1 cellular context compared by ENCODE assay signal in genomic region chr11:819943-820649, GRCh38.
A peak's percentile ranks its signal among the peaks of the same experiment; 100 is the strongest.
TF ChIP-seq lines count a peak whose summit lies in the region.

No MANE protein-coding gene starts in this region.

TF ChIP-seq in HepG2, 621 proteins besides CTCF, POLR2A, EP300 and RAD21 (continued from another document and continues in another):
- TF ChIP-seq SCMH1 (CRISPR knock-in tag; IDR thresholded peaks at IDR 0.05; ENCODE audit: borderline replicate concordance) (no peak), CREB1 (IDR thresholded peaks at IDR 0.05) (no peak), CREB1 (CRISPR knock-in tag; IDR thresholded peaks at IDR 0.05) (no peak), DRAP1 (CRISPR knock-in tag; IDR thresholded peaks at IDR 0.05) (peak; percentile 68), DNMT3B (CRISPR knock-in tag; conservative IDR thresholded peaks at IDR 0.05) (no peak), ZNF550 (CRISPR knock-in tag; IDR thresholded peaks at IDR 0.05; ENCODE audit: borderline replicate concordance) (no peak), ZNF276 (CRISPR knock-in tag; IDR thresholded peaks at IDR 0.05; ENCODE audit: low read depth) (no peak), EEA1 (CRISPR knock-in tag; IDR thresholded peaks at IDR 0.05; ENCODE audit: borderline replicate concordance) (peak; percentile 31; the same call in 1 of the 2 replicates), PAXIP1 (CRISPR knock-in tag; conservative IDR thresholded peaks at IDR 0.05) (0 out of 2 replicates have a peak, but pooled peaks have one; percentile 18), MNT (IDR thresholded peaks at IDR 0.05) (peak; percentile 11; the same call in 1 of the 2 replicates), PAF1 (CRISPR knock-in tag; IDR thresholded peaks at IDR 0.05) (no peak), THYN1 (CRISPR knock-in tag; IDR thresholded peaks at IDR 0.05; ENCODE audit: borderline replicate concordance, low read depth) (no peak), CAMTA2 (CRISPR knock-in tag; IDR thresholded peaks at IDR 0.05; ENCODE audit: borderline replicate concordance) (no peak), SNAPC5 (CRISPR knock-in tag; IDR thresholded peaks at IDR 0.05; ENCODE audit: borderline replicate concordance) (no peak), SPEN (CRISPR knock-in tag; IDR thresholded peaks at IDR 0.05; ENCODE audit: low read depth) (no peak), SIN3A (IDR thresholded peaks at IDR 0.05; ENCODE audit: borderline replicate concordance, low read depth, low read length) (peak; percentile 50; the same call in 1 of the 2 replicates), MXD3 (CRISPR knock-in tag; IDR thresholded peaks at IDR 0.05) (no peak), DPF2 (CRISPR knock-in tag; IDR thresholded peaks at IDR 0.05; ENCODE audit: borderline replicate concordance, low read depth) (no peak), ZNF615 (CRISPR knock-in tag; IDR thresholded peaks at IDR 0.05; ENCODE audit: borderline replicate concordance) (no peak), MBNL3 (CRISPR knock-in tag; conservative IDR thresholded peaks at IDR 0.05) (no peak), KMT2B (CRISPR knock-in tag; IDR thresholded peaks at IDR 0.05) (no peak), ZFX (CRISPR knock-in tag; IDR thresholded peaks at IDR 0.05; ENCODE audit: low read depth) (no peak), HHEX (CRISPR knock-in tag; IDR thresholded peaks at IDR 0.05) (no peak), POLR2AphosphoS5 (IDR thresholded peaks at IDR 0.05; ENCODE audit: low read depth, low read length) (peak; percentile 45; the same call in 1 of the 2 replicates), REXO4 (CRISPR knock-in tag; IDR thresholded peaks at IDR 0.05; ENCODE audit: borderline replicate concordance) (no peak), BCL6 (CRISPR knock-in tag; IDR thresholded peaks at IDR 0.05) (no peak), ZKSCAN8 (CRISPR knock-in tag; IDR thresholded peaks at IDR 0.05; ENCODE audit: borderline replicate concordance) (no peak), ZNF34 (CRISPR knock-in tag; IDR thresholded peaks at IDR 0.05; ENCODE audit: borderline replicate concordance) (no peak), CHD4 (IDR thresholded peaks at IDR 0.05; ENCODE audit: borderline replicate concordance, low read length) (no peak), NONO (IDR thresholded peaks at IDR 0.05) (no peak), NONO (CRISPR knock-in tag; conservative IDR thresholded peaks at IDR 0.05) (no peak), TRIM24 (CRISPR knock-in tag; IDR thresholded peaks at IDR 0.05) (no peak), SP2 (CRISPR knock-in tag; IDR thresholded peaks at IDR 0.05) (0 out of 2 replicates have a peak, but pooled peaks have one; percentile 28), FOXP4 (CRISPR knock-in tag; IDR thresholded peaks at IDR 0.05) (no peak), ZNF224 (CRISPR knock-in tag; IDR thresholded peaks at IDR 0.05) (no peak), STAT6 (CRISPR knock-in tag; IDR thresholded peaks at IDR 0.05; ENCODE audit: borderline replicate concordance) (no peak), ZNF431 (CRISPR knock-in tag; IDR thresholded peaks at IDR 0.05; ENCODE audit: borderline replicate concordance, low read depth) (no peak), ZBTB42 (CRISPR knock-in tag; IDR thresholded peaks at IDR 0.05) (no peak)
- TF ChIP-seq, protein P1, sequence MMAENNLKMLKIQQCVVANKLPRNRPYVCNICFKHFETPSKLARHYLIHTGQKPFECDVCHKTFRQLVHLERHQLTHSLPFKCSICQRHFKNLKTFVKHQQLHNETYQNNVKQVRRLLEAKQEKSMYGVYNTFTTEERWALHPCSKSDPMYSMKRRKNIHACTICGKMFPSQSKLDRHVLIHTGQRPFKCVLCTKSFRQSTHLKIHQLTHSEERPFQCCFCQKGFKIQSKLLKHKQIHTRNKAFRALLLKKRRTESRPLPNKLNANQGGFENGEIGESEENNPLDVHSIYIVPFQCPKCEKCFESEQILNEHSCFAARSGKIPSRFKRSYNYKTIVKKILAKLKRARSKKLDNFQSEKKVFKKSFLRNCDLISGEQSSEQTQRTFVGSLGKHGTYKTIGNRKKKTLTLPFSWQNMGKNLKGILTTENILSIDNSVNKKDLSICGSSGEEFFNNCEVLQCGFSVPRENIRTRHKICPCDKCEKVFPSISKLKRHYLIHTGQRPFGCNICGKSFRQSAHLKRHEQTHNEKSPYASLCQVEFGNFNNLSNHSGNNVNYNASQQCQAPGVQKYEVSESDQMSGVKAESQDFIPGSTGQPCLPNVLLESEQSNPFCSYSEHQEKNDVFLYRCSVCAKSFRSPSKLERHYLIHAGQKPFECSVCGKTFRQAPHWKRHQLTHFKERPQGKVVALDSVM (CRISPR knock-in tag; IDR thresholded peaks at IDR 0.05) = no peak
- TF ChIP-seq, protein P2, sequence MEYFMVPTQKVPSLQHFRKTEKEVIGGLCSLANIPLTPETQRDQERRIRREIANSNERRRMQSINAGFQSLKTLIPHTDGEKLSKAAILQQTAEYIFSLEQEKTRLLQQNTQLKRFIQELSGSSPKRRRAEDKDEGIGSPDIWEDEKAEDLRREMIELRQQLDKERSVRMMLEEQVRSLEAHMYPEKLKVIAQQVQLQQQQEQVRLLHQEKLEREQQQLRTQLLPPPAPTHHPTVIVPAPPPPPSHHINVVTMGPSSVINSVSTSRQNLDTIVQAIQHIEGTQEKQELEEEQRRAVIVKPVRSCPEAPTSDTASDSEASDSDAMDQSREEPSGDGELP (IDR thresholded peaks at IDR 0.05; ENCODE audit: borderline replicate concordance, low read depth) = no peak
- TF ChIP-seq, protein P3, sequence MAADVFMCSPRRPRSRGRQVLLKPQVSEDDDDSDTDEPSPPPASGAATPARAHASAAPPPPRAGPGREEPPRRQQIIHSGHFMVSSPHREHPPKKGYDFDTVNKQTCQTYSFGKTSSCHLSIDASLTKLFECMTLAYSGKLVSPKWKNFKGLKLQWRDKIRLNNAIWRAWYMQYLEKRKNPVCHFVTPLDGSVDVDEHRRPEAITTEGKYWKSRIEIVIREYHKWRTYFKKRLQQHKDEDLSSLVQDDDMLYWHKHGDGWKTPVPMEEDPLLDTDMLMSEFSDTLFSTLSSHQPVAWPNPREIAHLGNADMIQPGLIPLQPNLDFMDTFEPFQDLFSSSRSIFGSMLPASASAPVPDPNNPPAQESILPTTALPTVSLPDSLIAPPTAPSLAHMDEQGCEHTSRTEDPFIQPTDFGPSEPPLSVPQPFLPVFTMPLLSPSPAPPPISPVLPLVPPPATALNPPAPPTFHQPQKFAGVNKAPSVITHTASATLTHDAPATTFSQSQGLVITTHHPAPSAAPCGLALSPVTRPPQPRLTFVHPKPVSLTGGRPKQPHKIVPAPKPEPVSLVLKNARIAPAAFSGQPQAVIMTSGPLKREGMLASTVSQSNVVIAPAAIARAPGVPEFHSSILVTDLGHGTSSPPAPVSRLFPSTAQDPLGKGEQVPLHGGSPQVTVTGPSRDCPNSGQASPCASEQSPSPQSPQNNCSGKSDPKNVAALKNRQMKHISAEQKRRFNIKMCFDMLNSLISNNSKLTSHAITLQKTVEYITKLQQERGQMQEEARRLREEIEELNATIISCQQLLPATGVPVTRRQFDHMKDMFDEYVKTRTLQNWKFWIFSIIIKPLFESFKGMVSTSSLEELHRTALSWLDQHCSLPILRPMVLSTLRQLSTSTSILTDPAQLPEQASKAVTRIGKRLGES (CRISPR knock-in tag; IDR thresholded peaks at IDR 0.05; ENCODE audit: borderline replicate concordance) = no peak
- TF ChIP-seq, protein P4, sequence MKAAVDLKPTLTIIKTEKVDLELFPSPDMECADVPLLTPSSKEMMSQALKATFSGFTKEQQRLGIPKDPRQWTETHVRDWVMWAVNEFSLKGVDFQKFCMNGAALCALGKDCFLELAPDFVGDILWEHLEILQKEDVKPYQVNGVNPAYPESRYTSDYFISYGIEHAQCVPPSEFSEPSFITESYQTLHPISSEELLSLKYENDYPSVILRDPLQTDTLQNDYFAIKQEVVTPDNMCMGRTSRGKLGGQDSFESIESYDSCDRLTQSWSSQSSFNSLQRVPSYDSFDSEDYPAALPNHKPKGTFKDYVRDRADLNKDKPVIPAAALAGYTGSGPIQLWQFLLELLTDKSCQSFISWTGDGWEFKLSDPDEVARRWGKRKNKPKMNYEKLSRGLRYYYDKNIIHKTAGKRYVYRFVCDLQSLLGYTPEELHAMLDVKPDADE (CRISPR knock-in tag; IDR thresholded peaks at IDR 0.05) = no peak
